In genomic region chr1:52680353-52680752, GRCh38 we compare ENCODE assay signal across 1 cellular context.
A peak's percentile ranks its signal among the peaks of the same experiment; 100 is the strongest.
TF ChIP-seq lines count a peak whose summit lies in the region.

No MANE protein-coding gene starts in this region.

TF ChIP-seq in K562, 482 proteins besides CTCF, POLR2A, EP300 and RAD21:
- TF ChIP-seq POLR2AphosphoS5 (IDR thresholded peaks at IDR 0.05; ENCODE audit: control insufficient read depth, insufficient read depth, low read depth, low read length) (no peak), ZFPM2 (CRISPR knock-in tag; IDR thresholded peaks at IDR 0.05) (no peak), MAFG (tag; conservative IDR thresholded peaks at IDR 0.05) (peak; percentile 58), SMARCE1 (IDR thresholded peaks at IDR 0.05) (no peak), EGR1 (conservative IDR thresholded peaks at IDR 0.05) (peak; percentile 62), XRCC3 (IDR thresholded peaks at IDR 0.05) (no peak), ELF1 (tag; IDR thresholded peaks at IDR 0.05) (no peak), ARID4B (CRISPR knock-in tag; IDR thresholded peaks at IDR 0.05) (no peak), TBP (optimal IDR thresholded peaks at IDR 0.05; ENCODE audit: low read depth, low read length) (no peak), DNMT1 (IDR thresholded peaks at IDR 0.05) (no peak), ZNF263 (CRISPR knock-in tag; IDR thresholded peaks at IDR 0.05; ENCODE audit: borderline replicate concordance) (no peak), MAFK (IDR thresholded peaks at IDR 0.05; ENCODE audit: low read length) (peak; percentile 29; the same call in 1 of the 2 replicates), ZBTB7A (IDR thresholded peaks at IDR 0.05; ENCODE audit: borderline replicate concordance, control insufficient read depth, low read depth, low read length) (no peak), ETV1 (tag; conservative IDR thresholded peaks at IDR 0.05; ENCODE audit: low read depth) (no peak), HDAC3 (IDR thresholded peaks at IDR 0.05; ENCODE audit: borderline replicate concordance, partially characterized antibody) (no peak), ZNF282 (CRISPR knock-in tag; IDR thresholded peaks at IDR 0.05) (no peak), ASH1L (IDR thresholded peaks at IDR 0.05; ENCODE audit: borderline replicate concordance, low read depth, partially characterized antibody) (no peak), ZNF316 (IDR thresholded peaks at IDR 0.05) (peak; percentile 92), MAFF (IDR thresholded peaks at IDR 0.05; ENCODE audit: low read length) (peak; percentile 36; the same call in 1 of the 2 replicates), CEBPZ (IDR thresholded peaks at IDR 0.05; ENCODE audit: borderline replicate concordance, low read depth, low read length) (no peak), ZNF274 (IDR thresholded peaks at IDR 0.05; ENCODE audit: borderline replicate concordance, low read depth, low read length) (no peak), PHB2 (IDR thresholded peaks at IDR 0.05; ENCODE audit: low read depth) (no peak), NR2F6 (CRISPR knock-in tag; IDR thresholded peaks at IDR 0.05) (no peak), ZNF778 (CRISPR knock-in tag; IDR thresholded peaks at IDR 0.05) (no peak), C11orf30 (IDR thresholded peaks at IDR 0.05; ENCODE audit: low read depth) (peak; percentile 90), DPF2 (IDR thresholded peaks at IDR 0.05) (0 out of 2 replicates have a peak, but pooled peaks have one; percentile 13), ZBTB5 (IDR thresholded peaks at IDR 0.05) (no peak), ZNF444 (CRISPR knock-in tag; IDR thresholded peaks at IDR 0.05) (no peak), KAT7 (CRISPR knock-in tag; IDR thresholded peaks at IDR 0.05; ENCODE audit: borderline replicate concordance) (no peak), PURB (CRISPR knock-in tag; IDR thresholded peaks at IDR 0.05; ENCODE audit: low read depth) (no peak)
- TF ChIP-seq, protein P1, sequence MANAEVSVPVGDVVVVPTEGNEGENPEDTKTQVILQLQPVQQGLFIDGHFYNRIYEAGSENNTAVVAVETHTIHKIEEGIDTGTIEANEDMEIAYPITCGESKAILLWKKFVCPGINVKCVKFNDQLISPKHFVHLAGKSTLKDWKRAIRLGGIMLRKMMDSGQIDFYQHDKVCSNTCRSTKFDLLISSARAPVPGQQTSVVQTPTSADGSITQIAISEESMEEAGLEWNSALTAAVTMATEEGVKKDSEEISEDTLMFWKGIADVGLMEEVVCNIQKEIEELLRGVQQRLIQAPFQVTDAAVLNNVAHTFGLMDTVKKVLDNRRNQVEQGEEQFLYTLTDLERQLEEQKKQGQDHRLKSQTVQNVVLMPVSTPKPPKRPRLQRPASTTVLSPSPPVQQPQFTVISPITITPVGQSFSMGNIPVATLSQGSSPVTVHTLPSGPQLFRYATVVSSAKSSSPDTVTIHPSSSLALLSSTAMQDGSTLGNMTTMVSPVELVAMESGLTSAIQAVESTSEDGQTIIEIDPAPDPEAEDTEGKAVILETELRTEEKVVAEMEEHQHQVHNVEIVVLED (CRISPR knock-in tag; IDR thresholded peaks at IDR 0.05): no peak
- TF ChIP-seq, protein P2, sequence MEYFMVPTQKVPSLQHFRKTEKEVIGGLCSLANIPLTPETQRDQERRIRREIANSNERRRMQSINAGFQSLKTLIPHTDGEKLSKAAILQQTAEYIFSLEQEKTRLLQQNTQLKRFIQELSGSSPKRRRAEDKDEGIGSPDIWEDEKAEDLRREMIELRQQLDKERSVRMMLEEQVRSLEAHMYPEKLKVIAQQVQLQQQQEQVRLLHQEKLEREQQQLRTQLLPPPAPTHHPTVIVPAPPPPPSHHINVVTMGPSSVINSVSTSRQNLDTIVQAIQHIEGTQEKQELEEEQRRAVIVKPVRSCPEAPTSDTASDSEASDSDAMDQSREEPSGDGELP (CRISPR knock-in tag; IDR thresholded peaks at IDR 0.05; ENCODE audit: borderline replicate concordance): no peak
- TF ChIP-seq, protein P3, sequence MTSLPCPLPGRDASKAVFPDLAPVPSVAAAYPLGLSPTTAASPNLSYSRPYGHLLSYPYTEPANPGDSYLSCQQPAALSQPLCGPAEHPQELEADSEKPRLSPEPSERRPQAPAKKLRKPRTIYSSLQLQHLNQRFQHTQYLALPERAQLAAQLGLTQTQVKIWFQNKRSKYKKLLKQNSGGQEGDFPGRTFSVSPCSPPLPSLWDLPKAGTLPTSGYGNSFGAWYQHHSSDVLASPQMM (CRISPR knock-in tag; IDR thresholded peaks at IDR 0.05): no peak
- TF ChIP-seq, protein P4, sequence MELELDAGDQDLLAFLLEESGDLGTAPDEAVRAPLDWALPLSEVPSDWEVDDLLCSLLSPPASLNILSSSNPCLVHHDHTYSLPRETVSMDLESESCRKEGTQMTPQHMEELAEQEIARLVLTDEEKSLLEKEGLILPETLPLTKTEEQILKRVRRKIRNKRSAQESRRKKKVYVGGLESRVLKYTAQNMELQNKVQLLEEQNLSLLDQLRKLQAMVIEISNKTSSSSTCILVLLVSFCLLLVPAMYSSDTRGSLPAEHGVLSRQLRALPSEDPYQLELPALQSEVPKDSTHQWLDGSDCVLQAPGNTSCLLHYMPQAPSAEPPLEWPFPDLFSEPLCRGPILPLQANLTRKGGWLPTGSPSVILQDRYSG (tag; conservative IDR thresholded peaks at IDR 0.05; ENCODE audit: low read depth): no peak
- TF ChIP-seq, protein P5, sequence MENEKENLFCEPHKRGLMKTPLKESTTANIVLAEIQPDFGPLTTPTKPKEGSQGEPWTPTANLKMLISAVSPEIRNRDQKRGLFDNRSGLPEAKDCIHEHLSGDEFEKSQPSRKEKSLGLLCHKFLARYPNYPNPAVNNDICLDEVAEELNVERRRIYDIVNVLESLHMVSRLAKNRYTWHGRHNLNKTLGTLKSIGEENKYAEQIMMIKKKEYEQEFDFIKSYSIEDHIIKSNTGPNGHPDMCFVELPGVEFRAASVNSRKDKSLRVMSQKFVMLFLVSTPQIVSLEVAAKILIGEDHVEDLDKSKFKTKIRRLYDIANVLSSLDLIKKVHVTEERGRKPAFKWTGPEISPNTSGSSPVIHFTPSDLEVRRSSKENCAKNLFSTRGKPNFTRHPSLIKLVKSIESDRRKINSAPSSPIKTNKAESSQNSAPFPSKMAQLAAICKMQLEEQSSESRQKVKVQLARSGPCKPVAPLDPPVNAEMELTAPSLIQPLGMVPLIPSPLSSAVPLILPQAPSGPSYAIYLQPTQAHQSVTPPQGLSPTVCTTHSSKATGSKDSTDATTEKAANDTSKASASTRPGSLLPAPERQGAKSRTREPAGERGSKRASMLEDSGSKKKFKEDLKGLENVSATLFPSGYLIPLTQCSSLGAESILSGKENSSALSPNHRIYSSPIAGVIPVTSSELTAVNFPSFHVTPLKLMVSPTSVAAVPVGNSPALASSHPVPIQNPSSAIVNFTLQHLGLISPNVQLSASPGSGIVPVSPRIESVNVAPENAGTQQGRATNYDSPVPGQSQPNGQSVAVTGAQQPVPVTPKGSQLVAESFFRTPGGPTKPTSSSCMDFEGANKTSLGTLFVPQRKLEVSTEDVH (IDR thresholded peaks at IDR 0.05; ENCODE audit: low read depth, partially characterized antibody): no peak
